In genomic region chr3:130893240-130894129, GRCh38 we compare ENCODE assay signal across 8 cellular contexts. TPM values are rescaled to one million over a fixed set of nuclear protein-coding genes. Genes with fewer than 3 reads are reported as not detected.
DNase-seq lines count a peak whose midpoint lies in the region; ATAC-seq and TF ChIP-seq lines count a peak whose summit lies in the region.

Gene ATP2C1, plus strand, starts transcription at chr3:130894084. Its CDS starts 686 bp downstream, at chr3:130894770.

- intact Hi-C loops in esophagus squamous epithelium (cut with DNase I), result no loop called here

- H3K4me1 ChIP-seq in Peyer's patch (peaks cover 0 to 18% (median 0%) of the 10 kb centered on the region in 4 donors), esophagus squamous epithelium (peaks cover 6 to 37% (median 10%) of the 10 kb centered on the region in 3 donors)

- peak within 1 kb of the TSS; percentile 72 to 96 (median 84) for H3K4me3 ChIP-seq in Peyer's patch
- peak within 1 kb of the TSS; percentile 74 to 96 (median 88) for H3K4me3 ChIP-seq in esophagus squamous epithelium

- H3K27ac ChIP-seq in KOPT-K1 (ENCODE audit: low read depth, low read length, poor library complexity, severe bottlenecking) (peak within 1 kb of the TSS; percentile 93), Peyer's patch (peak within 1 kb of the TSS; percentile 89 to 99 (median 97)), esophagus squamous epithelium (peak within 1 kb of the TSS; percentile 96 to 99 (median 98))

- peak within 1 kb of the TSS; percentile 99 for H3K27ac Mint-ChIP-seq in activated T-cell treated with anti-CD3 and anti-CD28 coated beads, Interleukin-2, amount 50 U/mL, for 72 hours

- no peaks in the 10 kb centered on the region for H3K9me3 Mint-ChIP-seq in activated T-cell treated with anti-CD3 and anti-CD28 coated beads, Interleukin-2, amount 50 U/mL, for 72 hours

- no peaks in the 10 kb centered on the region for H3K27me3 ChIP-seq in Peyer's patch
- H3K27me3 ChIP-seq in esophagus squamous epithelium, result no peaks in the 10 kb centered on the region

- peak in 4 of 6 experiments; percentile 17 to 26 (median 20) for TF ChIP-seq CTCF in Peyer's patch (IDR thresholded peaks at IDR 0.05)
- TF ChIP-seq CTCF in esophagus squamous epithelium (IDR thresholded peaks at IDR 0.05), result peak in 1 of 6 experiments; percentile 26

- WGBS in esophagus squamous epithelium, 2 donors, result 0 to 1% methylated on average over 30 to 31 of the region's 73 CpGs

- H3K27me3 Mint-ChIP-seq in activated T-cell treated with anti-CD3 and anti-CD28 coated beads, Interleukin-2, amount 50 U/mL, for 72 hours (ENCODE audit: low read depth), result no peaks in the 10 kb centered on the region

- H3K36me3 ChIP-seq in KOPT-K1 (ENCODE audit: insufficient read depth, low read length) (no peaks in the 10 kb centered on the region), Peyer's patch (no peaks in the 10 kb centered on the region), esophagus squamous epithelium (no peaks in the 10 kb centered on the region)

- H3K9me3 ChIP-seq in KOPT-K1 (ENCODE audit: insufficient read depth, low read length, poor library complexity, severe bottlenecking) (no peaks in the 10 kb centered on the region), Peyer's patch (no peaks in the 10 kb centered on the region), esophagus squamous epithelium (no peaks in the 10 kb centered on the region)

- H3K36me3 Mint-ChIP-seq in activated T-cell treated with anti-CD3 and anti-CD28 coated beads, Interleukin-2, amount 50 U/mL, for 72 hours (ENCODE audit: insufficient read depth in 2 of 2), result peaks cover 0 to 7% of the 10 kb centered on the region in 2 donors

- peaks cover 46% of the 10 kb centered on the region for H3K4me1 Mint-ChIP-seq in activated T-cell treated with anti-CD3 and anti-CD28 coated beads, Interleukin-2, amount 50 U/mL, for 72 hours (ENCODE audit: low read depth)

- TF ChIP-seq POLR2A in Peyer's patch (IDR thresholded peaks at IDR 0.05) (peak; percentile 92 to 94), esophagus squamous epithelium (IDR thresholded peaks at IDR 0.05) (peak in 3 of 4 donors; percentile 51 to 91 (median 84))

- H3K4me3 Mint-ChIP-seq in activated T-cell treated with anti-CD3 and anti-CD28 coated beads, Interleukin-2, amount 50 U/mL, for 72 hours, result peak within 1 kb of the TSS; percentile 92 to 100

- ATAC-seq in GM21786 (IDR thresholded peaks at IDR 0.05; ENCODE audit: unreplicated experiment), result peak; percentile 79
- ATAC-seq in activated T-cell treated with anti-CD3 and anti-CD28 coated beads, Interleukin-2, amount 50 U/mL, for 72 hours (replicated peaks in 1 of 2), result peak; percentile 92 to 93

- DNase-seq in DMS79 treated with DMSO at 0.1 percent for 48 hours (lab: John Stamatoyannopoulos, UW) (peak; percentile 96), Peyer's patch (peak; percentile 93 to 98 (median 96)), esophagus squamous epithelium (lab: John Stamatoyannopoulos, UW) (peak; percentile 66), myocyte (ENCODE audit: low read depth) (peak; percentile 97)
- peak; percentile 92 to 94 for DNase-seq in activated T-cell treated with anti-CD3 and anti-CD28 coated beads, Interleukin-2, amount 50 U/mL, for 72 hours
- peak; percentile 82 to 85 for DNase-seq in stimulated activated CD8-positive, alpha-beta memory T cell treated with anti-CD3 and anti-CD28 coated beads, Interleukin-7, amount 100 ng/mL, for 48 hours (ENCODE audit: extremely low read depth in 1 of 2, low read depth in 1 of 2)

RNA-seq across cellular contexts. Expression of gene ATP2C1, which starts in this region (rescaled TPM):
- total RNA-seq in Peyer's patch, result 10 to 100 TPM; 32.2 to 49.5 (median 40.8) TPM
- total RNA-seq in activated T-cell treated with anti-CD3 and anti-CD28 coated beads, Interleukin-2, amount 50 U/mL, for 72 hours, result 10 to 100 TPM; 76.0 to 79.6 TPM
- total RNA-seq in esophagus squamous epithelium, result 10 to 100 TPM; 27.6 to 44.2 (median 37.7) TPM
- total RNA-seq in myocyte, result 50.0 and 55.6 TPM in 2 replicates
- 46.8 TPM for polyA plus RNA-seq in myocyte (2012)

Comparison
In these comparisons a context has a peak if more than half of its experiments do, and no peak if none do; other contexts are left out.
1. Peak in every context shown above with its lines: DNase-seq, ATAC-seq, H3K4me3 ChIP-seq and H3K27ac ChIP-seq.